ENCODE assay signal across 17 cellular contexts in the genomic region with DNA sequence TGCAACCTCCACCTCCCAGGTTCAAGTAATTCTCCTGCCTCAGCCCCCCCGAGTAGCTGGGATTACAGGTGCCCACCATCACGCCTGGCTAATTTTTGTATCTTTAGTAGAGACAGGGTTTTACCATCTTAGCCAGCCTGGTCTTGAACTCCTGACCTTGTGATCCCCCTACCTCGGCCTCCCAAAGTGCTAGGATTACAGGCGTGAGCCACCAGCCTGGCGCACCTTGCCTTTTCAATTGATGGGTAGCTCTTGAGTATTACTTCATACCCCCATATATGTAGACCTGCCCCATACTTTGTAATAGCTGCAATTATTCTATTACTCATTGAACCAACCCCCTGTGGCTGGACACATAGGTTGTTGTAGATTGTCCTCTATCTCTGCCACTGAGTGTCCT.
DNase-seq lines count a peak whose midpoint lies in the region; ATAC-seq, FAIRE-seq and TF ChIP-seq lines count a peak whose summit lies in the region.
"Had no signal": no experiment of that assay in that cellular context is flagged by ENCODE, and none has a peak within 500 bp of the region (broad histone marks: within the 10 kb centered on the region; RNA-seq: fewer than 3 reads in every experiment).

No MANE protein-coding gene starts in this region.

- no peak for TF ChIP-seq CTCF in right atrium auricular region (IDR thresholded peaks at IDR 0.05)

- intact Hi-C loops in left cardiac atrium (cut with DNase I), result no loop called here
- intact Hi-C loops in posterior vena cava (cut with DNase I), result no loop called here

- FAIRE-seq in GM19239 (lab: Jason Lieb, UNC), result no peak
- FAIRE-seq: RCC 7860 had no signal

- H3K27me3 ChIP-seq in right atrium auricular region, result no peaks in the 10 kb centered on the region

- no peak for TF ChIP-seq POLR2A in GM18505 (IDR thresholded peaks at IDR 0.05; ENCODE audit: borderline replicate concordance, extremely low read depth, insufficient read depth, insufficient read length)

- ATAC-seq in left cardiac atrium, result no peak
- ATAC-seq in GM19324 (IDR thresholded peaks at IDR 0.05; ENCODE audit: low FRiP score, unreplicated experiment), result no peak
- no peak for ATAC-seq in GM18505 (IDR thresholded peaks at IDR 0.05; ENCODE audit: unreplicated experiment)

- H3K36me3 ChIP-seq in right atrium auricular region, result no peaks in the 10 kb centered on the region

- peaks cover 0 to 20% of the 10 kb centered on the region in 2 donors for H3K4me1 ChIP-seq in right atrium auricular region
- H3K4me1 ChIP-seq: Caco-2 had no signal

- H3K27ac ChIP-seq in right atrium auricular region, result no peak overlapping the region

- H3K4me3 ChIP-seq in right atrium auricular region, result no peak overlapping the region

- H3K9me3 ChIP-seq in right atrium auricular region, result no peaks in the 10 kb centered on the region
- H3K9me3 ChIP-seq: Caco-2 had no signal

- DNase-seq in right atrium auricular region (ENCODE audit: low spot score), result peak; percentile 44
- DNase-seq in left cardiac atrium, result no peak
- DNase-seq in islet precursor cell, result peak; percentile 26
- DNase-seq in posterior vena cava (ENCODE audit: low spot score), result peak; percentile 13
- no peak for DNase-seq in GM19239 (ENCODE audit: insufficient read length, low spot score)
- DNase-seq: Caco-2, DMS153, HCEC 1CT, NCI-H1417 treated with DMSO at 0.1 percent for 48 hours, NCI-H2029, NCI-H2171, NCI-H446, NCI-H69, SHP77 had no signal

Comparison
In these comparisons a context has a peak if more than half of its experiments do, and no peak if none do; other contexts are left out.
1. DNase-seq: peak in right atrium auricular region (single experiment), islet precursor cell (single experiment) and posterior vena cava (single experiment); none in left cardiac atrium (single experiment) and GM19239 (single experiment).